ENCODE assay signal across 8 cellular contexts in the genomic region with DNA sequence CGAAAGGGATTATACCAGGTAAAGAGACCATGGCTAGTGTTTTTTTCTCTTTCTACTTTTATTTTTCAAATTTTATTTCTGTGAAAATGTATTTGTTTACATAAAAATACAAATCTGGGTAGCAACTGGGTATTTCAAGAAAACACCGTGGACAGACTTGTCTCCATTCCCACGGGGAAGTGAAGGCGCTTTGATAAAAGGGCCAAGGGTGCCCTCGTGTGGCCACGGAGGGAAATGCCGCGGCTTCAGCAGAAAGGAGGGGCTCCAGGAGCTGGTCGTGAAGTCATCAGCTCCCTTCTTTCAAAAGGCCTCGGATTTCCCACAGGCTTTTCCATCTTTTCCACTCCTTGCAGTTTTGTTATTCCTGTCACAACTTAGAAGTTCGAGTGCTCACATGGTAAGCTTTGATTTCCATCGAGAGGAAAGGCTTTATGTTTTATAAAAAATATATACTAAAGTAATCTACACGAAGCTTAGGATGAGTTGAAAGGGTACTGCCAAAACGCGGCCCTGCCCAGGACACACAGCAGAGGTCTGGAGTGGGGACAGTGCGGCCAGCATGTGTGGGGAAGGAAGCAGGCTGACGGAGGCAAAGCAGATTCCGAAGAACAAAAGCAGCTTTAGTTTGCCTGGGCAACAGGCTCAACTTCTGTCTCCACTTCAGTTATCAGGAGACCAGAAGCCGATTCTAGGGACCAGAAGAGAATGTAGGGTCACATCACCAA. TPM values are rescaled to one million over a fixed set of nuclear protein-coding genes. Genes with fewer than 3 reads are reported as not detected.
A peak's percentile ranks its signal among the peaks of the same experiment; 100 is the strongest.
DNase-seq lines count a peak whose midpoint lies in the region; ATAC-seq and TF ChIP-seq lines count a peak whose summit lies in the region.

No MANE protein-coding gene starts in this region.

- no peaks in the 10 kb centered on the region for H3K9me3 ChIP-seq in MG63

- peak; percentile 99 for TF ChIP-seq CTCF in type B pancreatic cell (conservative IDR thresholded peaks at IDR 0.05)

- no peaks in the 10 kb centered on the region for H3K27me3 Mint-ChIP-seq in type B pancreatic cell

- H3K27me3 ChIP-seq in MG63: no peaks in the 10 kb centered on the region

- H3K9me3 Mint-ChIP-seq in type B pancreatic cell: no peaks in the 10 kb centered on the region

- ATAC-seq in SK-N-SH treated with all-trans-retinoic acid at 6 μM for 48 hours (peak; percentile 91), HG02973 (IDR thresholded peaks at IDR 0.05; ENCODE audit: unreplicated experiment) (no peak)

- H3K36me3 ChIP-seq in MG63: peaks cover 10% of the 10 kb centered on the region

- H3K4me3 ChIP-seq in MG63: no peak overlapping the region

- peaks cover 10% of the 10 kb centered on the region for H3K4me1 Mint-ChIP-seq in type B pancreatic cell (ENCODE audit: unreplicated experiment)

- H3K27ac Mint-ChIP-seq in type B pancreatic cell: no peak overlapping the region

- H3K4me3 Mint-ChIP-seq in type B pancreatic cell: no peak overlapping the region

- peaks cover 14% of the 10 kb centered on the region for H3K36me3 Mint-ChIP-seq in type B pancreatic cell

- DNase-seq in EH (ENCODE audit: low read depth): peak; percentile 86
- peak; percentile 58 for DNase-seq in MG63
- peak; percentile 81 for DNase-seq in activated naive CD4-positive, alpha-beta T cell treated with anti-CD3 and anti-CD28 coated beads, Interleukin-2, amount 50 U/mL, for 16 hours
- DNase-seq in glomerular visceral epithelial cell (ENCODE audit: extremely low spot score): peak; percentile 91
- DNase-seq in pons (ENCODE audit: low spot score): peak; percentile 93
- peak; percentile 93 for DNase-seq in type B pancreatic cell (ENCODE audit: extremely low spot score, unreplicated experiment)

TF ChIP-seq in SK-N-SH treated with all-trans-retinoic acid at 6 μM for 48 hours, 23 proteins besides CTCF, POLR2A, EP300 and RAD21:
- no peak for TF ChIP-seq TCF4 (CRISPR knock-in tag; IDR thresholded peaks at IDR 0.05; ENCODE audit: borderline replicate concordance)
- no peak for TF ChIP-seq RARB (CRISPR knock-in tag; IDR thresholded peaks at IDR 0.05)
- TF ChIP-seq OSR1 (CRISPR knock-in tag; IDR thresholded peaks at IDR 0.05): no peak
- no peak for TF ChIP-seq CREB5 (CRISPR knock-in tag; IDR thresholded peaks at IDR 0.05; ENCODE audit: low read depth)
- TF ChIP-seq ZFP30 (CRISPR knock-in tag; IDR thresholded peaks at IDR 0.05): no peak
- no peak for TF ChIP-seq ZNF565 (CRISPR knock-in tag; conservative IDR thresholded peaks at IDR 0.05; ENCODE audit: low read depth)
- no peak for TF ChIP-seq ZC3H10 (CRISPR knock-in tag; IDR thresholded peaks at IDR 0.05)
- TF ChIP-seq CSDC2 (CRISPR knock-in tag; IDR thresholded peaks at IDR 0.05): no peak
- TF ChIP-seq GLIS3 (CRISPR knock-in tag; IDR thresholded peaks at IDR 0.05): no peak
- no peak for TF ChIP-seq ESRRG (CRISPR knock-in tag; IDR thresholded peaks at IDR 0.05)
- no peak for TF ChIP-seq TSHZ2 (CRISPR knock-in tag; IDR thresholded peaks at IDR 0.05)

RNA-seq across cellular contexts. Expression of gene MNT, which starts 15.3 kb away (rescaled TPM):
- 0.07 and 1.4 TPM in 2 replicates for total RNA-seq in MG63 (2014; rRNA removed; shearing (Covaris generic); ENCODE audit: low replicate concordance)
- 26.9 and 32.9 TPM in 2 replicates for total RNA-seq in type B pancreatic cell (ENCODE audit: low replicate concordance)

Comparison
In these comparisons a context has a peak if more than half of its experiments do, and no peak if none do; other contexts are left out.
1. RNA of gene MNT, which starts 15.3 kb away (total RNA-seq): 26.9 to 32.9 TPM in type B pancreatic cell; 0.07 to 1.4 TPM in MG63; every median in the first group is over 10 times any median in the second.
2. Peak in every context shown above with its lines, with median percentiles within 50 percentile points of each other: DNase-seq.